Comparison of ENCODE assay signal across 7 cellular contexts in genomic region chr6:50970908-50971307, GRCh38.
"Had no signal": no experiment of that assay in that cellular context is flagged by ENCODE, and none has a peak within 500 bp of the region (broad histone marks: within the 10 kb centered on the region; RNA-seq: fewer than 3 reads in every experiment).

No MANE protein-coding gene starts in this region.

- H3K4me3 ChIP-seq: GM12878 had no signal

- FAIRE-seq: G401.6, GM12878, GM12892, GM18507, GM19239 had no signal

- DNase-seq: GDM1, GF-D8 had no signal
